ENCODE assay signal across 10 cellular contexts in genomic region chr6:31896493-31896855, GRCh38. TPM values are rescaled to one million over a fixed set of nuclear protein-coding genes. Genes with fewer than 3 reads are reported as not detected.
DNase-seq lines count a peak whose midpoint lies in the region; ATAC-seq and TF ChIP-seq lines count a peak whose summit lies in the region.
"Had no signal": no experiment of that assay in that cellular context is flagged by ENCODE, and none has a peak within 500 bp of the region (broad histone marks: within the 10 kb centered on the region; RNA-seq: fewer than 3 reads in every experiment).

No MANE protein-coding gene starts in this region.

- in situ Hi-C loops in gastrocnemius medialis (cut with MboI; ENCODE audit: low sequenced_read_pairs in 4 of 4) = loop anchor here in 1 of 4 donors (10.0 kb wide), 1 partner anchor 78 kb away; the partner anchor contains the start of gene DXO

- peaks cover 24% of the 10 kb centered on the region for H3K4me1 Mint-ChIP-seq in T-helper 17 cell

- H3K4me3 Mint-ChIP-seq in T-helper 17 cell = peak overlapping the region; percentile 84

- DNase-seq in GM12865 (ENCODE audit: low read depth) (no peak), T-helper 17 cell (no peak), fibroblast of villous mesenchyme (ENCODE audit: low read depth) (no peak), gastrocnemius medialis (no peak), mesenteric fat pad (ENCODE audit: low spot score) (no peak), NCI-H128 (lab: John Stamatoyannopoulos, UW; ENCODE audit: unreplicated experiment) (no peak)
- no peak for DNase-seq in activated CD4-positive, alpha-beta T cell treated with anti-CD3 and anti-CD28 coated beads, Interleukin-2, amount 50 U/mL, for 4 hours
- DNase-seq: midbrain had no signal

- H3K27ac Mint-ChIP-seq in T-helper 17 cell = peak overlapping the region; percentile 91

- peaks cover 13 to 18% of the 10 kb centered on the region in 2 donors for H3K4me1 ChIP-seq in gastrocnemius medialis

- no peak for TF ChIP-seq POLR2A in gastrocnemius medialis (IDR thresholded peaks at IDR 0.05)

- peaks cover 5% of the 10 kb centered on the region for H3K36me3 Mint-ChIP-seq in T-helper 17 cell (ENCODE audit: low read depth)

- H3K4me3 ChIP-seq in GM12865 (ENCODE audit: low read depth, low read length) = peak overlapping the region; percentile 78
- peak overlapping the region; percentile 70 for H3K4me3 ChIP-seq in fibroblast of villous mesenchyme (ENCODE audit: low read depth, low read length)
- peak overlapping the region; percentile 85 to 95 (median 90) for H3K4me3 ChIP-seq in gastrocnemius medialis

- no peaks in the 10 kb centered on the region for H3K27me3 ChIP-seq in gastrocnemius medialis

- intact Hi-C loops in gastrocnemius medialis (cut with DNase I; ENCODE audit: low total_unique reads) = loop anchor here (2.0 to 10.0 kb wide), 3 partner anchors 62 to 352 kb away; partner anchors contain the start of genes ABHD16A, ATP6V1G2, DDX39B and NFKBIL1

- peak overlapping the region; percentile 71 to 95 (median 92) for H3K27ac ChIP-seq in gastrocnemius medialis

- H3K36me3 ChIP-seq in gastrocnemius medialis = peaks cover 0 to 35% of the 10 kb centered on the region in 2 donors

- TF ChIP-seq CTCF in GM12865 (IDR thresholded peaks at IDR 0.05; ENCODE audit: insufficient read depth, low read depth, low read length, missing control alignments) (no peak), fibroblast of villous mesenchyme (IDR thresholded peaks at IDR 0.05; ENCODE audit: insufficient read depth, low read depth, low read length) (no peak), gastrocnemius medialis (IDR thresholded peaks at IDR 0.05 in 4 of 5, conservative IDR thresholded peaks at IDR 0.05 in 1 of 5) (no peak)

- no peaks in the 10 kb centered on the region for H3K27me3 Mint-ChIP-seq in T-helper 17 cell

- H3K9me3 ChIP-seq in T-helper 17 cell (ENCODE audit: control insufficient read depth, low read length, poor library complexity, severe bottlenecking) = no peaks in the 10 kb centered on the region
- no peaks in the 10 kb centered on the region for H3K9me3 ChIP-seq in gastrocnemius medialis

- ATAC-seq in T-helper 17 cell (no peak), gastrocnemius medialis (no peak)
- ATAC-seq in activated CD4-positive, CD25-positive, alpha-beta regulatory T cell treated with anti-CD3 and anti-CD28 coated beads, Interleukin-2, amount 50 U/mL, for 24 hours = no peak

RNA-seq across cellular contexts. Expression of gene EHMT2, which starts 1.0 kb away (rescaled TPM):
- total RNA-seq in T-helper 17 cell = 10 to 100 TPM; 40.4 to 46.2 TPM
- 38.0 and 42.7 TPM in 2 replicates for total RNA-seq in fibroblast of villous mesenchyme
- 10 to 100 TPM in 3 of 4 donors, 1 to 10 TPM in 1; 8.4 to 17.5 (median 13.0) TPM for total RNA-seq in gastrocnemius medialis
- 28.4 TPM for total RNA-seq in mesenteric fat pad

RNA-seq across cellular contexts. Expression of gene ZBTB12, which starts 5.4 kb away (rescaled TPM):
- total RNA-seq in T-helper 17 cell (under 1 TPM; 0.50 to 0.96 TPM), fibroblast of villous mesenchyme (1.9 and 3.0 TPM in 2 replicates), gastrocnemius medialis (under 1 TPM in 1 of 4 donors, not detected in 3; 0.26 TPM), mesenteric fat pad (2.9 TPM)

RNA-seq across cellular contexts. Expression of gene SLC44A4, which starts 17.7 kb away (rescaled TPM):
- under 1 TPM; 0.10 to 0.13 TPM for total RNA-seq in T-helper 17 cell
- not detected in 2 replicates for total RNA-seq in fibroblast of villous mesenchyme
- 1 to 10 TPM in 1 of 4 donors, not detected in 3; 1.6 TPM for total RNA-seq in gastrocnemius medialis
- 0.51 TPM for total RNA-seq in mesenteric fat pad
- total RNA-seq: T-helper 1 cell treated with Interleukin-12 subunit alpha and Interleukin-12 subunit beta and Interleukin-4 antibody, amounts not matched to agents 30 ng/mL and 1 ng/mL, for 36 hours had no signal

RNA-seq across cellular contexts. Expression of gene C2, which starts 31.0 kb away (rescaled TPM):
- 1 to 10 TPM in 1 of 2 donors, not detected in 1; 2.1 TPM for total RNA-seq in T-helper 17 cell
- 1.3 and 2.3 TPM in 2 replicates for total RNA-seq in fibroblast of villous mesenchyme
- total RNA-seq in gastrocnemius medialis = 1 to 10 TPM; 2.7 to 4.9 (median 3.6) TPM
- 60.8 TPM for total RNA-seq in mesenteric fat pad

RNA-seq across cellular contexts. Expression of gene NEU1, which starts 33.9 kb away (rescaled TPM):
- 10 to 100 TPM; 27.1 to 29.6 TPM for total RNA-seq in T-helper 17 cell
- 70.8 and 77.6 TPM in 2 replicates for total RNA-seq in fibroblast of villous mesenchyme
- 10 to 100 TPM; 20.8 to 42.7 (median 38.1) TPM for total RNA-seq in gastrocnemius medialis
- total RNA-seq in mesenteric fat pad = 40.7 TPM
